ENCODE assay signal across 29 cellular contexts in the genomic region with DNA sequence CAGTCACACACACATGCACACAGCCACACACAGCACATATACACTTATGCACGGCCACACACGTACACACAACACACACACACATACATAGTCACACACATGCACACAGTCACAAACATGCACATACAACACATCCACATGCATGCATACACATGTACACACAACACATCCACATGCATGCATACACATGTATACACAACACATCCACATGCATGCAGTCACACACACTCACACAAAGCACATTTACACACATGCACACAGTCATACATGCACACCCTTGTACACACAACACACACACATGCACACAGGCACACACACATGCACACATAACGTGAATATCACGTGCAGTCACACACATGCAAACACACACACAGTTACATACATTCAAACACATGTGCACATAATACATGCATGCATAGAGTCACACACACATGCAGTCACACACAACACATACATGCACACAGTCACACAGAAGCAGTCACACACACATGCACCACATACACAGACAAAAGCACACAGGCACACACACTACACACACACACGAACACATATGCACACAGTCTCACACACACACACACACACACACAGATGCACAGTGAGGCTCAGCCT. TPM values are rescaled to one million over a fixed set of nuclear protein-coding genes. Genes with fewer than 3 reads are reported as not detected.
A peak's percentile ranks its signal among the peaks of the same experiment; 100 is the strongest.
DNase-seq lines count a peak whose midpoint lies in the region; ATAC-seq, FAIRE-seq and TF ChIP-seq lines count a peak whose summit lies in the region.
"Had no signal": no experiment of that assay in that cellular context is flagged by ENCODE, and none has a peak within 500 bp of the region (broad histone marks: within the 10 kb centered on the region; RNA-seq: fewer than 3 reads in every experiment).

No MANE protein-coding gene starts in this region.

- intact Hi-C loops in K562 (cut with micrococcal nuclease) = no loop called here

- no peaks in the 10 kb centered on the region; a peak in 1 of 22 replicates for H4K20me1 ChIP-seq in BLaER1 treated with 17β-estradiol and CSF1 and Interleukin-3, amounts not matched to agents 10 nM and 100 nM
- no peaks in the 10 kb centered on the region for H4K20me1 ChIP-seq in K562 (replicated peaks; ENCODE audit: control insufficient read depth, insufficient read depth, low read length)

- peaks cover 0 to 6% (median 0%) of the 10 kb centered on the region in 11 experiments; a peak in 1 of 22 replicates for H3K27me3 ChIP-seq in BLaER1 treated with 17β-estradiol and CSF1 and Interleukin-3, amounts not matched to agents 10 nM and 100 nM
- H3K27me3 ChIP-seq in K562 (ENCODE audit: control insufficient read depth in 2 of 2, insufficient read depth in 2 of 2, low read length in 2 of 2) (peaks cover 15 to 65% of the 10 kb centered on the region in 2 experiments), neuronal stem cell (ENCODE audit: control insufficient read depth in 3 of 3, insufficient read depth in 3 of 3, low read depth in 1 of 3, low read length in 3 of 3) (peaks cover 0 to 46% (median 2%) of the 10 kb centered on the region in 3 experiments), BE2C (peaks cover 29% of the 10 kb centered on the region)

- H3K4me2 ChIP-seq in BLaER1 treated with 17β-estradiol and CSF1 and Interleukin-3, amounts not matched to agents 10 nM and 100 nM = peak overlapping the region in 9 of 11 experiments; percentile 81 to 96 (median 92); a peak in 16 of 22 replicates
- H3K4me2 ChIP-seq in K562 (ENCODE audit: insufficient read depth, low read length) (no peak overlapping the region), neuronal stem cell (ENCODE audit: insufficient read depth, low read length, poor library complexity, severe bottlenecking) (no peak overlapping the region)
- H3K4me2 ChIP-seq: A549 had no signal

- no peaks in the 10 kb centered on the region for H3K79me2 ChIP-seq in K562 (ENCODE audit: control insufficient read depth, insufficient read depth, low read length)

- no peaks in the 10 kb centered on the region for H3K36me3 ChIP-seq in BLaER1 treated with 17β-estradiol and CSF1 and Interleukin-3, amounts not matched to agents 10 nM and 100 nM
- H3K36me3 ChIP-seq in HEK293 (ENCODE audit: control insufficient read depth in 2 of 2, insufficient read depth in 1 of 2, low read length in 2 of 2) (no peaks in the 10 kb centered on the region), K562 (ENCODE audit: control insufficient read depth, insufficient read depth, low read length) (no peaks in the 10 kb centered on the region), neuronal stem cell (replicated peaks in 1 of 2; ENCODE audit: control insufficient read depth in 2 of 2, insufficient read depth in 2 of 2, low read length in 2 of 2) (no peaks in the 10 kb centered on the region), BE2C (no peaks in the 10 kb centered on the region)
- H3K36me3 ChIP-seq: HAP-1, MG63 had no signal

- no peaks in the 10 kb centered on the region for H3K79me1 ChIP-seq in neuronal stem cell (ENCODE audit: low read depth, low read length)

- peak overlapping the region; percentile 1 for H3K23ac ChIP-seq in neuronal stem cell (ENCODE audit: low read depth, low read length, poor library complexity)

- H3K4ac ChIP-seq in neuronal stem cell (ENCODE audit: low read length) = no peak overlapping the region

- no peak for TF ChIP-seq POLR2A in K562 (conservative IDR thresholded peaks at IDR 0.05)

- H2AFZ ChIP-seq in K562 (ENCODE audit: low read depth, low read length) = no peak overlapping the region
- no peak overlapping the region for H2AFZ ChIP-seq in neuronal stem cell (ENCODE audit: low read length)
- H2AFZ ChIP-seq: GM23248 had no signal

- no peak overlapping the region for H2BK5ac ChIP-seq in neuronal stem cell (ENCODE audit: low read length)

- peak overlapping the region; percentile 17 for H3K14ac ChIP-seq in neuronal stem cell (ENCODE audit: low read length)

- no peak overlapping the region for H2BK12ac ChIP-seq in neuronal stem cell (ENCODE audit: low read length)

- DNase-seq in K562 (ENCODE audit: extremely low read depth in 1 of 4, low spot score in 3 of 4) (no peak), neuronal stem cell (ENCODE audit: low spot score) (no peak), NCI-H146 (lab: John Stamatoyannopoulos, UW) (no peak), BE2C (no peak), amniotic stem cell (lab: John Stamatoyannopoulos, UW) (no peak)
- DNase-seq: AML-193, Calu3, DMS153, KBM-7, MG63, NCI-H1694, NCI-H2029 treated with DMSO at 0.1 percent for 48 hours, NCI-H2227 treated with DMSO at 0.1 percent for 48 hours, NCI-H526 treated with DMSO at 0.1 percent for 48 hours, SHP77 treated with DMSO at 0.1 percent for 48 hours, T-helper 1 cell had no signal

- H3K27ac ChIP-seq in BLaER1 treated with 17β-estradiol and CSF1 and Interleukin-3, amounts not matched to agents 10 nM and 100 nM = no peak overlapping the region
- H3K27ac ChIP-seq in HEK293 (ENCODE audit: extremely low read depth, low read depth, low read length) = no peak overlapping the region
- no peak overlapping the region; the same call in 2 of the 3 replicates for H3K27ac ChIP-seq in K562 (ENCODE audit: extremely low read depth, low read depth, low read length)
- no peak overlapping the region for H3K27ac ChIP-seq in neuronal stem cell (replicated peaks; ENCODE audit: low read length)
- H3K27ac ChIP-seq: A549, GM23248, RWPE1 had no signal

- peaks cover 71 to 88% (median 87%) of the 10 kb centered on the region in 10 experiments for H3K4me1 ChIP-seq in BLaER1 treated with 17β-estradiol and CSF1 and Interleukin-3, amounts not matched to agents 10 nM and 100 nM
- no peaks in the 10 kb centered on the region for H3K4me1 ChIP-seq in HEK293 (ENCODE audit: control insufficient read depth, insufficient read depth, low read length)
- H3K4me1 ChIP-seq in K562 (replicated peaks in 1 of 2; ENCODE audit: control insufficient read depth in 2 of 2, insufficient read depth in 2 of 2, low read length in 2 of 2) = no peaks in the 10 kb centered on the region; a peak in 2 of 5 replicates
- peaks cover 0 to 7% of the 10 kb centered on the region in 2 donors for H3K4me1 ChIP-seq in neuronal stem cell (ENCODE audit: control insufficient read depth in 2 of 2, insufficient read depth in 1 of 2, low read depth in 1 of 2, low read length in 2 of 2)
- no peaks in the 10 kb centered on the region for H3K4me1 ChIP-seq in BE2C
- H3K4me1 ChIP-seq: A549, HAP-1 had no signal

- WGBS in K562 (ENCODE audit: insufficient coverage, low coverage, missing lambda C conversion rate) = 0% methylated on average over 5 of the region's 5 CpGs
- no CpG with 5 or more reads among the region's 5 CpGs for WGBS in neuronal stem cell (ENCODE audit: extremely low coverage in 2 of 2, insufficient read length in 2 of 2, insufficient replicate concordance in 1 of 2), 2 donors

- no peak overlapping the region for H3K9ac ChIP-seq in BLaER1 treated with 17β-estradiol and CSF1 and Interleukin-3, amounts not matched to agents 10 nM and 100 nM
- H3K9ac ChIP-seq in K562 (ENCODE audit: insufficient read depth in 1 of 2, low read depth in 2 of 2, low read length in 2 of 2) (no peak overlapping the region), neuronal stem cell (ENCODE audit: low read depth, low read length, poor library complexity) (peak overlapping the region; percentile 65)
- H3K9ac ChIP-seq: GM23248 had no signal

- no peak overlapping the region for H2AK5ac ChIP-seq in neuronal stem cell (ENCODE audit: low read depth, low read length)

- ATAC-seq in K562 = no peak
- ATAC-seq in GM18861 (IDR thresholded peaks at IDR 0.05; ENCODE audit: unreplicated experiment) = no peak

- TF ChIP-seq CTCF in HEK293 (tag by site-specific recombination; IDR thresholded peaks at IDR 0.05) (no peak), K562 (IDR thresholded peaks at IDR 0.05 in 2 of 3, conservative IDR thresholded peaks at IDR 0.05 in 1 of 3; ENCODE audit: insufficient read depth in 2 of 3, low read depth in 1 of 3, low read length in 3 of 3) (no peak), BE2C (IDR thresholded peaks at IDR 0.05; ENCODE audit: low read depth, low read length) (no peak)

- POLR2A ChIA-PET in HEK293 (lab: Yijun Ruan, JAX) (no interaction called here), K562 (lab: Yijun Ruan, JAX) (no interaction called here)

- H2BK120ac ChIP-seq in neuronal stem cell (ENCODE audit: low read depth, low read length) = no peak overlapping the region

- H2BK15ac ChIP-seq in neuronal stem cell (ENCODE audit: low read length) = no peak overlapping the region

- TF ChIP-seq RAD21 in K562 (CRISPR knock-in tag; conservative IDR thresholded peaks at IDR 0.05 in 1 of 2, IDR thresholded peaks at IDR 0.05 in 1 of 2) = no peak

- CTCF ChIA-PET in HEK293 (lab: Yijun Ruan, JAX) = no interaction called here
- CTCF ChIA-PET in K562 (lab: Yijun Ruan, JAX; ENCODE audit: low intra/inter-chr PET ratio) = no interaction called here

- no peak overlapping the region for H3K18ac ChIP-seq in neuronal stem cell (ENCODE audit: low read length)

- in situ Hi-C loops in K562 (cut with MboI) = no loop called here

- no peaks in the 10 kb centered on the region for H3K9me1 ChIP-seq in K562 (ENCODE audit: control insufficient read depth, insufficient read depth, low read length)

- peak; percentile 29 for FAIRE-seq in K562 (lab: Jason Lieb, UNC)
- FAIRE-seq: GM18507 had no signal

- no peak overlapping the region for H4K8ac ChIP-seq in neuronal stem cell (ENCODE audit: low read depth, low read length)

- H3K9me3 ChIP-seq in BLaER1 treated with 17β-estradiol and CSF1 and Interleukin-3, amounts not matched to agents 10 nM and 100 nM (replicated peaks in 1 of 11) = peaks cover 8 to 16% (median 14%) of the 10 kb centered on the region in 11 experiments
- H3K9me3 ChIP-seq in HEK293 (ENCODE audit: control insufficient read depth, insufficient read depth, low read depth, low read length) = no peaks in the 10 kb centered on the region
- H3K9me3 ChIP-seq in K562 (replicated peaks; ENCODE audit: control insufficient read depth, insufficient read depth, low read depth, low read length) = peaks cover 8% of the 10 kb centered on the region; the same call in 1 of the 2 replicates
- H3K9me3 ChIP-seq in neuronal stem cell (replicated peaks in 1 of 2; ENCODE audit: control insufficient read depth in 2 of 2, insufficient read depth in 1 of 2, low read depth in 1 of 2, low read length in 2 of 2) = peaks cover 0 to 4% of the 10 kb centered on the region in 2 donors
- no peaks in the 10 kb centered on the region for H3K9me3 ChIP-seq in BE2C
- H3K9me3 ChIP-seq: HAP-1 had no signal

- no TSS peak for BruUV-seq in K562 (replicated peaks; lab: Mats Ljungman, UMichigan)

- H4K91ac ChIP-seq in neuronal stem cell (ENCODE audit: low read depth, low read length, poor library complexity) = peak overlapping the region; percentile 32

- no peak overlapping the region for H3K4me3 ChIP-seq in BLaER1 treated with 17β-estradiol and CSF1 and Interleukin-3, amounts not matched to agents 10 nM and 100 nM
- H3K4me3 ChIP-seq in HEK293 (ENCODE audit: low read depth, low read length) = no peak overlapping the region
- no peak overlapping the region for H3K4me3 ChIP-seq in K562
- H3K4me3 ChIP-seq in neuronal stem cell (ENCODE audit: low read length in 2 of 2) = peak overlapping the region in 1 of 2 donors; percentile 56
- H3K4me3 ChIP-seq in BE2C (ENCODE audit: low read depth, low read length) = no peak overlapping the region
- H3K4me3 ChIP-seq: A549, GM23248, HAP-1, MG63 had no signal

- no peak for TF ChIP-seq EP300 in K562 (IDR thresholded peaks at IDR 0.05; ENCODE audit: low read length)

RNA-seq across cellular contexts. Expression of a gene that starts 18.8 kb away (rescaled TPM):
- total RNA-seq in K562 (2011; cell fraction: chromatin; rRNA removed; ENCODE audit: low replicate concordance) = 0.21 and 0.23 TPM in 2 replicates
- 0.26 and 0.33 TPM in 2 replicates for total RNA-seq in K562 (2011; cell fraction: nucleolus; rRNA removed)
- total RNA-seq in K562 (2011; cell fraction: nucleoplasm; rRNA removed) = 0.37 TPM in 1 of 2 replicates, not detected in the other
- total RNA-seq in K562 (2014; rRNA removed) = 0.09 TPM in 1 of 2 replicates, not detected in the other
- not detected in 2 replicates for total RNA-seq in K562 (2014; rRNA removed; fragmentation: Illumina TruSeq; extraction: Trizol)
- total RNA-seq in K562 (2015; rRNA removed; fragmentation: Illumina TruSeq; extraction: Trizol) = not detected in 2 replicates
- total RNA-seq in K562 (2021) = 0.13 TPM in 1 of 2 replicates, not detected in the other
- polyA plus RNA-seq in K562 (2011; rRNA removed) = not detected in 2 replicates
- polyA plus RNA-seq in K562 (2011; cell fraction: cytosol; rRNA removed) = not detected in 2 replicates
- polyA plus RNA-seq in K562 (2011; cell fraction: nucleus; rRNA removed) = 0.16 TPM in 1 of 2 replicates, not detected in the other
- polyA plus RNA-seq in K562 (2012) = 0.09 and 0.15 TPM in 2 replicates
- polyA plus RNA-seq in K562 (2014; fragmentation: Illumina TruSeq; extraction: Trizol) = not detected in 2 replicates
- polyA plus RNA-seq in K562 (2014; fragmentation: Nextera tagmentation; extraction: Ambion mirVana) = not detected
- 0.08 TPM in 1 of 2 replicates, not detected in the other for polyA plus RNA-seq in K562 (2014; rRNA removed)
- not detected in 2 replicates for polyA minus RNA-seq in K562 (2011; rRNA and poly(A)+ RNA removed)
- not detected in 2 replicates for polyA minus RNA-seq in K562 (2011; cell fraction: cytosol; rRNA and poly(A)+ RNA removed)
- not detected in 2 replicates for polyA minus RNA-seq in K562 (2011; cell fraction: nucleus; rRNA and poly(A)+ RNA removed)
- polyA plus RNA-seq in neuronal stem cell (2013, experiment 1 of 2) = 0.40 TPM
- polyA plus RNA-seq in neuronal stem cell (2013, experiment 2 of 2) = 0.39 TPM
- not detected for polyA plus RNA-seq in BE2C (2012; ENCODE audit: insufficient read depth, insufficient read length, low read depth)
- polyA plus RNA-seq: CD14-positive monocyte had no signal

RNA-seq across cellular contexts. Expression of a gene that starts 32.2 kb away (rescaled TPM):
- total RNA-seq in K562 (2011; cell fraction: chromatin; rRNA removed; ENCODE audit: low replicate concordance) = 15.6 and 81.0 TPM in 2 replicates
- 131 and 132 TPM in 2 replicates for total RNA-seq in K562 (2011; cell fraction: nucleolus; rRNA removed)
- total RNA-seq in K562 (2011; cell fraction: nucleoplasm; rRNA removed) = 68.3 and 83.1 TPM in 2 replicates
- 72.3 and 87.0 TPM in 2 replicates for total RNA-seq in K562 (2014; rRNA removed)
- total RNA-seq in K562 (2014; rRNA removed; fragmentation: Illumina TruSeq; extraction: Trizol) = 10.9 and 12.3 TPM in 2 replicates
- 40.9 and 42.3 TPM in 2 replicates for total RNA-seq in K562 (2015; rRNA removed; fragmentation: Illumina TruSeq; extraction: Trizol)
- 112 and 116 TPM in 2 replicates for total RNA-seq in K562 (2021)
- polyA plus RNA-seq in K562 (2011; rRNA removed) = 21.7 and 37.1 TPM in 2 replicates
- 39.6 and 74.7 TPM in 2 replicates for polyA plus RNA-seq in K562 (2011; cell fraction: cytosol; rRNA removed)
- polyA plus RNA-seq in K562 (2011; cell fraction: nucleus; rRNA removed) = 22.7 and 35.2 TPM in 2 replicates
- 84.2 and 325 TPM in 2 replicates for polyA plus RNA-seq in K562 (2012)
- polyA plus RNA-seq in K562 (2014; fragmentation: Illumina TruSeq; extraction: Trizol) = 66.8 and 111 TPM in 2 replicates
- polyA plus RNA-seq in K562 (2014; fragmentation: Nextera tagmentation; extraction: Ambion mirVana) = 1 to 10 TPM; 1.0 to 3.7 TPM
- 40.5 and 46.8 TPM in 2 replicates for polyA plus RNA-seq in K562 (2014; rRNA removed)
- 12.8 and 17.9 TPM in 2 replicates for polyA minus RNA-seq in K562 (2011; rRNA and poly(A)+ RNA removed)
- 46.3 and 49.3 TPM in 2 replicates for polyA minus RNA-seq in K562 (2011; cell fraction: cytosol; rRNA and poly(A)+ RNA removed)
- 10.1 and 11.1 TPM in 2 replicates for polyA minus RNA-seq in K562 (2011; cell fraction: nucleus; rRNA and poly(A)+ RNA removed)
- polyA plus RNA-seq in neuronal stem cell (2013, experiment 1 of 2) = 48.8 TPM
- polyA plus RNA-seq in neuronal stem cell (2013, experiment 2 of 2) = 46.1 TPM
- polyA plus RNA-seq in BE2C (2012; ENCODE audit: insufficient read depth, insufficient read length, low read depth) = 193 TPM

RNA-seq across cellular contexts. Expression of a gene that starts 34.6 kb away (rescaled TPM):
- not detected in 2 replicates for total RNA-seq in K562 (2011; cell fraction: chromatin; rRNA removed; ENCODE audit: low replicate concordance)
- not detected in 2 replicates for total RNA-seq in K562 (2011; cell fraction: nucleolus; rRNA removed)
- not detected in 2 replicates for total RNA-seq in K562 (2011; cell fraction: nucleoplasm; rRNA removed)
- total RNA-seq in K562 (2014; rRNA removed) (not detected in 2 replicates), K562 (2014; rRNA removed; fragmentation: Illumina TruSeq; extraction: Trizol) (not detected in 2 replicates), K562 (2015; rRNA removed; fragmentation: Illumina TruSeq; extraction: Trizol) (not detected in 2 replicates), K562 (2021) (not detected in 2 replicates)
- polyA plus RNA-seq in K562 (2011; rRNA removed) (not detected in 2 replicates), K562 (2014; fragmentation: Illumina TruSeq; extraction: Trizol) (not detected in 2 replicates), K562 (2014; fragmentation: Nextera tagmentation; extraction: Ambion mirVana) (not detected), K562 (2014; rRNA removed) (not detected in 2 replicates)
- not detected in 2 replicates for polyA plus RNA-seq in K562 (2011; cell fraction: cytosol; rRNA removed)
- polyA plus RNA-seq in K562 (2011; cell fraction: nucleus; rRNA removed) = not detected in 2 replicates
- not detected in 2 replicates for polyA plus RNA-seq in K562 (2012)
- polyA minus RNA-seq in K562 (2011; rRNA and poly(A)+ RNA removed) = not detected in 2 replicates
- polyA minus RNA-seq in K562 (2011; cell fraction: cytosol; rRNA and poly(A)+ RNA removed) = not detected in 2 replicates
- not detected in 2 replicates for polyA minus RNA-seq in K562 (2011; cell fraction: nucleus; rRNA and poly(A)+ RNA removed)
- polyA plus RNA-seq in neuronal stem cell (2013, experiment 1 of 2) = not detected
- polyA plus RNA-seq in neuronal stem cell (2013, experiment 2 of 2) = not detected
- polyA plus RNA-seq in BE2C (2012; ENCODE audit: insufficient read depth, insufficient read length, low read depth) = not detected
- total RNA-seq: Calu3, GM23248, HT-29, LHCN-M2, NCI-H460, OCI-LY7 had no signal
- polyA plus RNA-seq: A549, CD14-positive monocyte, GM23248 had no signal

Comparison
In these comparisons a context has a peak if more than half of its experiments do, and no peak if none do; other contexts are left out.
1. H3K4me2 ChIP-seq: peak in BLaER1 treated with 17β-estradiol and CSF1 and Interleukin-3, amounts not matched to agents 10 nM and 100 nM (9 of 11); none in K562 (single experiment) and neuronal stem cell (single experiment).